17 cellular contexts compared by ENCODE assay signal in genomic region chr9:98225015-98225442, GRCh38. TPM values are rescaled to one million over a fixed set of nuclear protein-coding genes. Genes with fewer than 3 reads are reported as not detected.
DNase-seq lines count a peak whose midpoint lies in the region; ATAC-seq and TF ChIP-seq lines count a peak whose summit lies in the region.
"Had no signal": no experiment of that assay in that cellular context is flagged by ENCODE, and none has a peak within 500 bp of the region (broad histone marks: within the 10 kb centered on the region; RNA-seq: fewer than 3 reads in every experiment).

No MANE protein-coding gene starts in this region.

- H3K4me3 ChIP-seq in GM23248: no peak overlapping the region
- H3K4me3 ChIP-seq: right atrium auricular region had no signal

- H3K27ac ChIP-seq in GM23248 (peak overlapping the region; percentile 94), epithelial cell of prostate (peak overlapping the region; percentile 98)
- H3K27ac ChIP-seq: right atrium auricular region had no signal

- peaks cover 15% of the 10 kb centered on the region for H3K36me3 Mint-ChIP-seq in osteocyte (ENCODE audit: unreplicated experiment)
- H3K36me3 Mint-ChIP-seq in activated T-helper 2 cell treated with anti-CD3 and anti-CD28 coated beads, Interferon-gamma antibody, Interleukin-2, Interleukin-4, amounts not matched to agents 10 μg/mL and 5 μg/mL and 100 μg/mL, durations not matched to agents 14 hours and 24 hours and 36 hours (ENCODE audit: low read depth): no peaks in the 10 kb centered on the region

- WGBS in GM23248 (ENCODE audit: low coverage in 1 of 2, low lambda C conversion rate in 2 of 2, missing lambda C conversion rate in 2 of 2), 2 experiments: 94% methylated on average over 6 of the region's 6 CpGs

- H3K79me2 ChIP-seq in GM23248 (ENCODE audit: insufficient read depth): 0 out of 2 replicates have a peak, but pooled peaks cover 4% of the 10 kb centered on the region

- H3K27me3 Mint-ChIP-seq in osteocyte (ENCODE audit: unreplicated experiment): no peaks in the 10 kb centered on the region
- H3K27me3 Mint-ChIP-seq in activated T-helper 2 cell treated with anti-CD3 and anti-CD28 coated beads, Interferon-gamma antibody, Interleukin-2, Interleukin-4, amounts not matched to agents 10 μg/mL and 5 μg/mL and 100 μg/mL, durations not matched to agents 14 hours and 24 hours and 36 hours (ENCODE audit: low read depth): no peaks in the 10 kb centered on the region
- H3K27me3 Mint-ChIP-seq: B cell; dendritic cell treated with granulocyte-macrophage colony-stimulating factor and Interleukin-4, amounts not matched to agents 40 ng/mL and 50 ng/mL, for 4 days; IgD-negative memory B cell had no signal

- no peaks in the 10 kb centered on the region for H3K9me2 ChIP-seq in GM23248 (ENCODE audit: insufficient read depth)

- no peak overlapping the region for H2AFZ ChIP-seq in GM23248

- H3K27me3 ChIP-seq in GM23248 (replicated peaks; ENCODE audit: insufficient read depth): no peaks in the 10 kb centered on the region
- H3K27me3 ChIP-seq: right atrium auricular region had no signal

- no peaks in the 10 kb centered on the region for H3K9me3 ChIP-seq in GM23248 (ENCODE audit: low read depth)
- H3K9me3 ChIP-seq: right atrium auricular region had no signal

- H3F3A ChIP-seq in GM23248 (ENCODE audit: insufficient read depth): peaks cover 50% of the 10 kb centered on the region

- intact Hi-C loops in activated T-helper 2 cell treated with anti-CD3 and anti-CD28 coated beads, Interferon-gamma antibody, Interleukin-2, Interleukin-4, amounts not matched to agents 10 μg/mL and 5 μg/mL and 100 μg/mL, durations not matched to agents 14 hours and 24 hours and 36 hours (cut with micrococcal nuclease): no loop called here

- in situ Hi-C loops in GM23248 (cut with MboI): no loop called here

- no peak for ATAC-seq in GM21515 (IDR thresholded peaks at IDR 0.05; ENCODE audit: unreplicated experiment)

- peak overlapping the region; percentile 86 for H3K27ac Mint-ChIP-seq in osteocyte (ENCODE audit: unreplicated experiment)
- no peak overlapping the region for H3K27ac Mint-ChIP-seq in activated T-helper 2 cell treated with anti-CD3 and anti-CD28 coated beads, Interferon-gamma antibody, Interleukin-2, Interleukin-4, amounts not matched to agents 10 μg/mL and 5 μg/mL and 100 μg/mL, durations not matched to agents 14 hours and 24 hours and 36 hours
- H3K27ac Mint-ChIP-seq: B cell; dendritic cell treated with granulocyte-macrophage colony-stimulating factor and Interleukin-4, amounts not matched to agents 40 ng/mL and 50 ng/mL, for 4 days; IgD-negative memory B cell had no signal

- H3K4me3 Mint-ChIP-seq in osteocyte (ENCODE audit: unreplicated experiment): no peak overlapping the region
- H3K4me3 Mint-ChIP-seq in activated T-helper 2 cell treated with anti-CD3 and anti-CD28 coated beads, Interferon-gamma antibody, Interleukin-2, Interleukin-4, amounts not matched to agents 10 μg/mL and 5 μg/mL and 100 μg/mL, durations not matched to agents 14 hours and 24 hours and 36 hours (ENCODE audit: low read depth): no peak overlapping the region
- H3K4me3 Mint-ChIP-seq: B cell; dendritic cell treated with granulocyte-macrophage colony-stimulating factor and Interleukin-4, amounts not matched to agents 40 ng/mL and 50 ng/mL, for 4 days; IgD-negative memory B cell had no signal

- no peaks in the 10 kb centered on the region for H3K9me3 Mint-ChIP-seq in osteocyte (ENCODE audit: unreplicated experiment)
- no peaks in the 10 kb centered on the region for H3K9me3 Mint-ChIP-seq in activated T-helper 2 cell treated with anti-CD3 and anti-CD28 coated beads, Interferon-gamma antibody, Interleukin-2, Interleukin-4, amounts not matched to agents 10 μg/mL and 5 μg/mL and 100 μg/mL, durations not matched to agents 14 hours and 24 hours and 36 hours
- H3K9me3 Mint-ChIP-seq: dendritic cell treated with granulocyte-macrophage colony-stimulating factor and Interleukin-4, amounts not matched to agents 40 ng/mL and 50 ng/mL, for 4 days; IgD-negative memory B cell had no signal

- H4K20me1 ChIP-seq in GM23248 (ENCODE audit: insufficient read depth): no peaks in the 10 kb centered on the region

- H3K36me3 ChIP-seq in GM23248 (ENCODE audit: low read depth): peaks cover 53% of the 10 kb centered on the region

- peaks cover 55% of the 10 kb centered on the region for H3K4me1 Mint-ChIP-seq in osteocyte (ENCODE audit: unreplicated experiment)
- no peaks in the 10 kb centered on the region for H3K4me1 Mint-ChIP-seq in activated T-helper 2 cell treated with anti-CD3 and anti-CD28 coated beads, Interferon-gamma antibody, Interleukin-2, Interleukin-4, amounts not matched to agents 10 μg/mL and 5 μg/mL and 100 μg/mL, durations not matched to agents 14 hours and 24 hours and 36 hours (ENCODE audit: low read depth)
- H3K4me1 Mint-ChIP-seq: B cell, IgD-negative memory B cell had no signal

- H3K4me1 ChIP-seq in GM23248 (ENCODE audit: insufficient read depth): peaks cover 40% of the 10 kb centered on the region

- TF ChIP-seq CTCF in osteocyte (IDR thresholded peaks at IDR 0.05): no peak

- peak overlapping the region; percentile 61; the same call in 1 of the 2 replicates for H3K9ac ChIP-seq in GM23248

- DNase-seq in GM23248: no peak
- peak; percentile 98 for DNase-seq in NCI-H69 (lab: John Stamatoyannopoulos, UW)
- DNase-seq in epithelial cell of prostate (ENCODE audit: low read depth, low spot score): no peak
- DNase-seq in osteocyte (ENCODE audit: extremely low spot score, unreplicated experiment): no peak
- DNase-seq in stimulated activated CD4-positive, alpha-beta T cell treated with anti-CD3 and anti-CD28 coated beads, Interleukin-4, amount 100 ng/mL, for 1 hour: no peak
- DNase-seq in activated T-helper 2 cell treated with anti-CD3 and anti-CD28 coated beads, Interferon-gamma antibody, Interleukin-2, Interleukin-4, amounts not matched to agents 10 μg/mL and 5 μg/mL and 100 μg/mL, durations not matched to agents 14 hours and 24 hours and 36 hours (ENCODE audit: low spot score): no peak
- DNase-seq in central memory CD4-positive, alpha-beta T cell: no peak
- DNase-seq: activated CD4-positive, CD25-positive, alpha-beta regulatory T cell treated with anti-CD3 and anti-CD28 coated beads, Interleukin-2, amount 50 U/mL, for 72 hours; activated gamma-delta T cell treated with Interleukin-2 at 50 U/mL for 16 hours; GF-D8; NCI-H2081; stimulated activated CD4-positive, alpha-beta T cell treated with anti-CD3 and anti-CD28 coated beads, Interleukin-1b, Interleukin-23, amount 100 ng/mL, for 48 hours had no signal

- no peak overlapping the region for H3K4me2 ChIP-seq in GM23248 (ENCODE audit: unreplicated experiment)

RNA-seq across cellular contexts. Expression of gene TBC1D2, which starts 30.4 kb away (rescaled TPM):
- total RNA-seq in GM23248 (2014; rRNA removed; shearing (Covaris generic)): 57.5 and 58.4 TPM in 2 replicates
- 56.2 and 58.9 TPM in 2 replicates for polyA plus RNA-seq in GM23248 (2016; fragmentation: Nextera tagmentation; extraction: Ambion mirVana)
- total RNA-seq in osteocyte: 23.7 and 25.6 TPM in 2 replicates
- total RNA-seq in activated T-helper 2 cell treated with anti-CD3 and anti-CD28 coated beads, Interferon-gamma antibody, Interleukin-2, Interleukin-4, amounts not matched to agents 10 μg/mL and 5 μg/mL and 100 μg/mL, durations not matched to agents 14 hours and 24 hours and 36 hours: 1.3 and 1.5 TPM in 2 replicates

RNA-seq across cellular contexts. Expression of gene CORO2A, which starts 32.6 kb away (rescaled TPM):
- 0.86 and 1.5 TPM in 2 replicates for total RNA-seq in GM23248 (2014; rRNA removed; shearing (Covaris generic))
- polyA plus RNA-seq in GM23248 (2016; fragmentation: Nextera tagmentation; extraction: Ambion mirVana): 1.3 and 1.5 TPM in 2 replicates
- total RNA-seq in osteocyte: 1.6 and 1.8 TPM in 2 replicates
- 0.87 and 0.96 TPM in 2 replicates for total RNA-seq in activated T-helper 2 cell treated with anti-CD3 and anti-CD28 coated beads, Interferon-gamma antibody, Interleukin-2, Interleukin-4, amounts not matched to agents 10 μg/mL and 5 μg/mL and 100 μg/mL, durations not matched to agents 14 hours and 24 hours and 36 hours
